8 cellular contexts compared by ENCODE assay signal in genomic region chr11:76235233-76236091, GRCh38. TPM values are rescaled to one million over a fixed set of nuclear protein-coding genes. Genes with fewer than 3 reads are reported as not detected.
DNase-seq lines count a peak whose midpoint lies in the region; ATAC-seq, FAIRE-seq and TF ChIP-seq lines count a peak whose summit lies in the region.

No MANE protein-coding gene starts in this region.

- H3K36me3 ChIP-seq in H1 (ENCODE audit: control insufficient read depth in 2 of 4, insufficient read depth in 4 of 4, low read length in 3 of 4) (no peaks in the 10 kb centered on the region), mesenchymal stem cell (ENCODE audit: control insufficient read depth in 1 of 2, insufficient read depth in 2 of 2, low read depth in 1 of 2, low read length in 2 of 2) (no peaks in the 10 kb centered on the region)

- no peak overlapping the region for H4K91ac ChIP-seq in H1 (replicated peaks; ENCODE audit: insufficient read length, low read length)
- H4K91ac ChIP-seq in mesenchymal stem cell (ENCODE audit: low read length) = no peak overlapping the region

- peak; percentile 89 for DNase-seq in COLO829 (ENCODE audit: low spot score)
- DNase-seq in HS-27A (ENCODE audit: low read depth) = peak; percentile 95
- DNase-seq in NOMO-1 (lab: John Stamatoyannopoulos, UW; ENCODE audit: unreplicated experiment in 2 of 2) = peak; percentile 80 to 87
- DNase-seq in activated CD8-positive, alpha-beta memory T cell treated with anti-CD3 and anti-CD28 coated beads for 48 hours (ENCODE audit: low read depth in 2 of 3, low spot score in 2 of 3) = peak; percentile 74 to 100 (median 99)
- peak; percentile 89 to 99 for DNase-seq in H1 (ENCODE audit: low read depth in 1 of 2, low spot score in 2 of 2)
- DNase-seq in mesenchymal stem cell = peak; percentile 96
- DNase-seq in stimulated activated CD8-positive, alpha-beta memory T cell treated with anti-CD3 and anti-CD28 coated beads, Interleukin-12 subunit alpha, Interleukin-12 subunit beta, amount 100 ng/mL, for 1 hour (ENCODE audit: low read depth) = peak; percentile 88

- H3K4me1 ChIP-seq in H1 (replicated peaks in 1 of 4; ENCODE audit: control insufficient read depth in 3 of 4, insufficient read depth in 4 of 4, low read length in 3 of 4) (peaks cover 0 to 8% (median 4%) of the 10 kb centered on the region in 4 experiments; a peak in 4 of 7 replicates), mesenchymal stem cell (ENCODE audit: control insufficient read depth, insufficient read depth, low read depth, low read length) (peaks cover 41% of the 10 kb centered on the region)

- H2AK5ac ChIP-seq in H1 (ENCODE audit: low read depth, low read length) = no peak overlapping the region
- no peak overlapping the region for H2AK5ac ChIP-seq in mesenchymal stem cell (ENCODE audit: low read length, severe bottlenecking)

- peak; percentile 36 for FAIRE-seq in H1 (lab: Jason Lieb, UNC)

- peak overlapping the region; percentile 11 for H4K5ac ChIP-seq in H1 (ENCODE audit: insufficient read length, low read depth, low read length)

- peak overlapping the region; percentile 98; the same call in 1 of the 2 replicates for H3K18ac ChIP-seq in H1 (ENCODE audit: extremely low read depth, low read length)
- peak overlapping the region in 1 of 2 experiments; percentile 58 for H3K18ac ChIP-seq in mesenchymal stem cell (ENCODE audit: low read depth in 1 of 2, low read length in 2 of 2)

- H3K79me1 ChIP-seq in H1 (ENCODE audit: low read depth, low read length) (no peaks in the 10 kb centered on the region), mesenchymal stem cell (replicated peaks; ENCODE audit: low read length, poor library complexity, severe bottlenecking) (no peaks in the 10 kb centered on the region)

- TF ChIP-seq CTCF in H1 (IDR thresholded peaks at IDR 0.05; ENCODE audit: control extremely low read depth in 1 of 3, insufficient read depth in 1 of 3, low read depth in 1 of 3, low read length in 3 of 3) = no peak

- WGBS in H1 (ENCODE audit: extremely low coverage in 1 of 2, insufficient coverage in 1 of 2, insufficient read length in 1 of 2, insufficient replicate concordance in 2 of 2, low coverage in 1 of 2, low lambda C conversion rate in 2 of 2, missing lambda C conversion rate in 1 of 2), 2 experiments = 1% methylated on average over 65 of the region's 65 CpGs; no CpG with 5 or more reads in 1 of the 2 experiments
- under 1% methylated on average over 57 of the region's 65 CpGs for WGBS in mesenchymal stem cell

- no peak overlapping the region for H2BK15ac ChIP-seq in H1 (ENCODE audit: low read length)
- H2BK15ac ChIP-seq in mesenchymal stem cell (ENCODE audit: low read depth, poor library complexity, severe bottlenecking) = peak overlapping the region; percentile 26

- POLR2A ChIA-PET in H1 (lab: Charles Lee; ENCODE audit: partially characterized antibody) = interaction anchor here (0.8 to 4.6 kb wide), 17 partner anchors 10 to 83 kb away, joined by 3 to 39 read pairs (median 5); partner anchors contain the start of gene WNT11

- H3K27ac ChIP-seq in H1 (ENCODE audit: low read depth, low read length) = peak overlapping the region; percentile 59; the same call in 1 of the 2 replicates
- peak overlapping the region; percentile 36 for H3K27ac ChIP-seq in mesenchymal stem cell (ENCODE audit: low read length, poor library complexity, severe bottlenecking)

- H3K23me2 ChIP-seq in H1 (ENCODE audit: low read depth, low read length) = peaks cover 8% of the 10 kb centered on the region; the same call in 1 of the 2 replicates

- peak overlapping the region; percentile 97; the same call in 1 of the 2 replicates for H4K8ac ChIP-seq in H1 (ENCODE audit: extremely low read depth, insufficient read depth, low read length)
- H4K8ac ChIP-seq in mesenchymal stem cell (ENCODE audit: low read length) = peak overlapping the region; percentile 87

- H3K4me3 ChIP-seq in H1 (ENCODE audit: extremely low read depth in 1 of 4, insufficient read depth in 2 of 4, low read depth in 3 of 4, low read length in 4 of 4) (peak overlapping the region; percentile 58 to 98 (median 96)), mesenchymal stem cell (ENCODE audit: insufficient read depth in 1 of 2, low read depth in 1 of 2, low read length in 2 of 2) (peak overlapping the region; percentile 85)

- H2AFZ ChIP-seq in H1 (ENCODE audit: low read length) = peak overlapping the region; percentile 92; the same call in 1 of the 2 replicates
- peak overlapping the region; percentile 94 for H2AFZ ChIP-seq in mesenchymal stem cell (ENCODE audit: low read depth, low read length)

- peak overlapping the region; percentile 75 for H3K56ac ChIP-seq in H1 (replicated peaks; ENCODE audit: insufficient read length, low read depth, low read length)

- no peak overlapping the region for H2BK20ac ChIP-seq in H1 (ENCODE audit: low read length)

- H3K4ac ChIP-seq in H1 (replicated peaks; ENCODE audit: insufficient read length, low read depth, low read length) = no peak overlapping the region
- peak overlapping the region in 1 of 2 experiments; percentile 13 for H3K4ac ChIP-seq in mesenchymal stem cell (ENCODE audit: low read depth in 1 of 2, low read length in 2 of 2)

- H3K14ac ChIP-seq in H1 (ENCODE audit: insufficient read length) (no peak overlapping the region), mesenchymal stem cell (ENCODE audit: low read length in 2 of 2) (peak overlapping the region in 1 of 2 experiments; percentile 33)

- H3K4me2 ChIP-seq in H1 (ENCODE audit: insufficient read depth in 1 of 2, low read depth in 2 of 2, low read length in 2 of 2) (peak overlapping the region; percentile 79 to 91), mesenchymal stem cell (ENCODE audit: low read length, poor library complexity, severe bottlenecking) (peak overlapping the region; percentile 84)

- TF ChIP-seq POLR2A in H1 (IDR thresholded peaks at IDR 0.05; ENCODE audit: control extremely low read depth in 1 of 2, low read depth in 2 of 2, low read length in 2 of 2) = peak; percentile 91 to 93

- H3K27me3 ChIP-seq in H1 (replicated peaks in 1 of 4; ENCODE audit: control insufficient read depth in 3 of 4, extremely low read depth in 1 of 4, insufficient read depth in 3 of 4, low read length in 3 of 4) (no peaks in the 10 kb centered on the region; a peak in 2 of 7 replicates), mesenchymal stem cell (ENCODE audit: control insufficient read depth in 1 of 2, insufficient read depth in 1 of 2, low read length in 2 of 2) (peaks cover 11 to 33% of the 10 kb centered on the region in 2 experiments)

- H3K9ac ChIP-seq in H1 (replicated peaks in 1 of 4; ENCODE audit: extremely low read depth in 1 of 4, low read depth in 3 of 4, low read length in 3 of 4) = peak overlapping the region; percentile 51 to 81 (median 77)
- peak overlapping the region; percentile 92 for H3K9ac ChIP-seq in mesenchymal stem cell (ENCODE audit: low read length)

- H2BK5ac ChIP-seq in H1 (ENCODE audit: low read depth, low read length) = peak overlapping the region; percentile 99
- H2BK5ac ChIP-seq in mesenchymal stem cell (ENCODE audit: low read depth, low read length, poor library complexity, severe bottlenecking) = no peak overlapping the region

- no peak overlapping the region for H3K23ac ChIP-seq in H1 (ENCODE audit: insufficient read length)
- no peak overlapping the region for H3K23ac ChIP-seq in mesenchymal stem cell (ENCODE audit: low read length in 2 of 2)

- no peaks in the 10 kb centered on the region for H3K79me2 ChIP-seq in H1 (ENCODE audit: control insufficient read depth in 1 of 2, insufficient read depth in 2 of 2, low read length in 2 of 2)

- H2BK120ac ChIP-seq in H1 (replicated peaks; ENCODE audit: low read depth, low read length) = no peak overlapping the region
- H2BK120ac ChIP-seq in mesenchymal stem cell (ENCODE audit: low read depth, low read length) = no peak overlapping the region

- H2BK12ac ChIP-seq in H1 (ENCODE audit: low read depth, low read length) (no peak overlapping the region), mesenchymal stem cell (ENCODE audit: low read length in 2 of 2) (no peak overlapping the region)

- ATAC-seq in GM19468 (IDR thresholded peaks at IDR 0.05; ENCODE audit: extremely low read depth, unreplicated experiment) = peak; percentile 50

- H3K9me3 ChIP-seq in H1 (ENCODE audit: insufficient read depth in 2 of 2, low read depth in 1 of 2, low read length in 1 of 2) (no peaks in the 10 kb centered on the region), mesenchymal stem cell (ENCODE audit: control insufficient read depth, low read length) (no peaks in the 10 kb centered on the region)

- TF ChIP-seq EP300 in H1 (IDR thresholded peaks at IDR 0.05; ENCODE audit: borderline replicate concordance in 1 of 2, low read depth in 2 of 2, low read length in 2 of 2) = 0 out of 3 replicates have a peak, but pooled peaks of 1 of the 2 experiments have one; percentile 36

- CTCF ChIA-PET in H1 (lab: Charles Lee; ENCODE audit: partially characterized antibody) = interaction anchor here (0.6 to 3.0 kb wide), 11 partner anchors 10 to 397 kb away, joined by 3 to 31 read pairs (median 6); no protein-coding TSS in a partner anchor

- no peak; a peak in 1 of 4 replicates for TF ChIP-seq RAD21 in H1 (IDR thresholded peaks at IDR 0.05 in 1 of 2, conservative IDR thresholded peaks at IDR 0.05 in 1 of 2; ENCODE audit: low read depth in 2 of 2, low read length in 2 of 2)

- H4K20me1 ChIP-seq in H1 (replicated peaks in 1 of 2; ENCODE audit: control insufficient read depth in 1 of 2, insufficient read depth in 2 of 2, low read length in 2 of 2) = no peaks in the 10 kb centered on the region

TF ChIP-seq in H1, 55 proteins besides CTCF, POLR2A, EP300 and RAD21 (continues in another document):
- TF ChIP-seq JUN (IDR thresholded peaks at IDR 0.05; ENCODE audit: low read depth, low read length) = no peak
- peak; percentile 72 for TF ChIP-seq TAF7 (optimal IDR thresholded peaks at IDR 0.05; ENCODE audit: borderline replicate concordance, low read depth, low read length)
- no peak for TF ChIP-seq CHD1 (IDR thresholded peaks at IDR 0.05; ENCODE audit: low read depth, low read length)
- no peak; a peak in 1 of 4 replicates for TF ChIP-seq SIN3A (conservative IDR thresholded peaks at IDR 0.05 in 1 of 2, IDR thresholded peaks at IDR 0.05 in 1 of 2; ENCODE audit: low read depth in 1 of 2, low read length in 2 of 2)

RNA-seq across cellular contexts. Expression of gene WNT11, which starts 29.2 kb away (rescaled TPM):
- total RNA-seq in H1 (2021; fragmentation: NEBNext Ultra II Directional; extraction: Animal tissue kit (Norgen Biotek cat#: 25700)) = 0.45 TPM in 1 of 2 replicates, not detected in the other
- 0.11 and 0.22 TPM in 2 replicates for polyA plus RNA-seq in H1 (2011; rRNA removed)
- polyA plus RNA-seq in H1 (2011; cell fraction: cytosol; rRNA removed) = 0.16 TPM
- 0.14 TPM for polyA plus RNA-seq in H1 (2011; cell fraction: nucleus; rRNA removed)
- 0.08 to 0.16 TPM (median 0.09 TPM) in 3 of 4 replicates, not detected in the other for polyA plus RNA-seq in H1 (2012, experiment 1 of 2)
- polyA plus RNA-seq in H1 (2012, experiment 2 of 2) = not detected
- polyA plus RNA-seq in H1 (2013, experiment 1 of 2) = 0.10 TPM
- polyA plus RNA-seq in H1 (2013, experiment 2 of 2) = 0.15 TPM
- polyA minus RNA-seq in H1 (2011; rRNA and poly(A)+ RNA removed) = not detected in 2 replicates
- not detected for polyA minus RNA-seq in H1 (2011; cell fraction: cytosol; rRNA and poly(A)+ RNA removed)
- not detected for polyA minus RNA-seq in H1 (2011; cell fraction: nucleus; rRNA and poly(A)+ RNA removed)
- polyA plus RNA-seq in mesenchymal stem cell (2013, experiment 1 of 2) = not detected
- not detected for polyA plus RNA-seq in mesenchymal stem cell (2013, experiment 2 of 2)

Comparison
In these comparisons a context has a peak if more than half of its experiments do, and no peak if none do; other contexts are left out.
1. Peak in every context shown above with its lines: DNase-seq, ATAC-seq, H3K4me3 ChIP-seq and H3K27ac ChIP-seq.